ENCODE assay signal across 9 cellular contexts in genomic region chr2:43018179-43019024, GRCh38.
A peak's percentile ranks its signal among the peaks of the same experiment; 100 is the strongest.
DNase-seq lines count a peak whose midpoint lies in the region; ATAC-seq, FAIRE-seq and TF ChIP-seq lines count a peak whose summit lies in the region.
"Had no signal": no experiment of that assay in that cellular context is flagged by ENCODE, and none has a peak within 500 bp of the region (broad histone marks: within the 10 kb centered on the region; RNA-seq: fewer than 3 reads in every experiment).

No MANE protein-coding gene starts in this region.

- peaks cover 16% of the 10 kb centered on the region for H3K9me3 Mint-ChIP-seq in astrocyte (ENCODE audit: unreplicated experiment)
- H3K9me3 Mint-ChIP-seq in activated naive CD4-positive, alpha-beta T cell treated with anti-CD3 and anti-CD28 coated beads for 36 hours, result peaks cover 9% of the 10 kb centered on the region

- ATAC-seq in GM21526 (IDR thresholded peaks at IDR 0.05; ENCODE audit: low FRiP score, unreplicated experiment), result no peak
- ATAC-seq: activated CD8-positive, alpha-beta T cell treated with anti-CD3 and anti-CD28 coated beads, Interleukin-2, amount 10 ng/mL, durations not matched to agents 7 days and 5 days had no signal

- H3K4me3 Mint-ChIP-seq in astrocyte (ENCODE audit: unreplicated experiment), result no peak overlapping the region
- H3K4me3 Mint-ChIP-seq in activated naive CD4-positive, alpha-beta T cell treated with anti-CD3 and anti-CD28 coated beads for 36 hours, result no peak overlapping the region
- H3K4me3 Mint-ChIP-seq: activated CD8-positive, alpha-beta T cell treated with anti-CD3 and anti-CD28 coated beads, Interleukin-2, amount 10 ng/mL, durations not matched to agents 7 days and 5 days had no signal

- H3K4me1 ChIP-seq in astrocyte (ENCODE audit: insufficient read depth, low read length), result no peaks in the 10 kb centered on the region

- CTCF ChIA-PET in activated naive CD4-positive, alpha-beta T cell treated with anti-CD3 and anti-CD28 coated beads for 36 hours (lab: Charles Lee), result interaction anchor here (1.3 kb wide), 1 partner anchor 8 kb away, joined by 3 read pairs; no protein-coding TSS in a partner anchor

- H2AFZ ChIP-seq in astrocyte (ENCODE audit: low read depth, low read length), result no peak overlapping the region

- no peaks in the 10 kb centered on the region for H3K36me3 ChIP-seq in astrocyte (ENCODE audit: insufficient read depth, low read length)

- no peaks in the 10 kb centered on the region for H3K36me3 Mint-ChIP-seq in astrocyte (ENCODE audit: low read depth, unreplicated experiment)
- no peaks in the 10 kb centered on the region for H3K36me3 Mint-ChIP-seq in activated naive CD4-positive, alpha-beta T cell treated with anti-CD3 and anti-CD28 coated beads for 36 hours (ENCODE audit: low read depth)

- H3K4me2 ChIP-seq in astrocyte (ENCODE audit: low read length), result no peak overlapping the region

- H3K9me3 ChIP-seq in astrocyte (ENCODE audit: insufficient read depth, low read depth, low read length), result peaks cover 11% of the 10 kb centered on the region

- peaks cover 4% of the 10 kb centered on the region for H3K4me1 Mint-ChIP-seq in astrocyte (ENCODE audit: low read depth, unreplicated experiment)
- H3K4me1 Mint-ChIP-seq in activated naive CD4-positive, alpha-beta T cell treated with anti-CD3 and anti-CD28 coated beads for 36 hours (ENCODE audit: low read depth), result no peaks in the 10 kb centered on the region

- intact Hi-C loops in activated naive CD4-positive, alpha-beta T cell treated with anti-CD3 and anti-CD28 coated beads for 36 hours (cut with micrococcal nuclease), result no loop called here

- no peak overlapping the region for H3K9ac ChIP-seq in astrocyte (ENCODE audit: low read length)

- no peak for TF ChIP-seq CTCF in astrocyte (IDR thresholded peaks at IDR 0.05; ENCODE audit: insufficient read depth, low read depth, low read length)

- H3K27ac Mint-ChIP-seq in astrocyte (ENCODE audit: unreplicated experiment), result no peak overlapping the region
- H3K27ac Mint-ChIP-seq in activated naive CD4-positive, alpha-beta T cell treated with anti-CD3 and anti-CD28 coated beads for 36 hours, result no peak overlapping the region
- H3K27ac Mint-ChIP-seq: activated CD8-positive, alpha-beta T cell treated with anti-CD3 and anti-CD28 coated beads, Interleukin-2, amount 10 ng/mL, durations not matched to agents 7 days and 5 days had no signal

- no peaks in the 10 kb centered on the region for H3K27me3 ChIP-seq in astrocyte (ENCODE audit: insufficient read depth, low read length)

- H3K27ac ChIP-seq in astrocyte (ENCODE audit: low read depth, low read length) (no peak overlapping the region), skin epidermis (peak overlapping the region in 18 of 21 experiments; percentile 1 to 80 (median 63))

- H3K27me3 Mint-ChIP-seq in astrocyte (ENCODE audit: low read depth, unreplicated experiment), result peaks cover 16% of the 10 kb centered on the region
- no peaks in the 10 kb centered on the region for H3K27me3 Mint-ChIP-seq in activated naive CD4-positive, alpha-beta T cell treated with anti-CD3 and anti-CD28 coated beads for 36 hours (ENCODE audit: low read depth)

- FAIRE-seq in astrocyte (lab: Jason Lieb, UNC), result no peak

- no peak overlapping the region for H3K4me3 ChIP-seq in astrocyte (ENCODE audit: insufficient read depth, low read depth, low read length)
- H3K4me3 ChIP-seq in skin epidermis, result no peak overlapping the region

- no peaks in the 10 kb centered on the region for H4K20me1 ChIP-seq in astrocyte (ENCODE audit: insufficient read depth, low read length)

- DNase-seq in H4 (ENCODE audit: low spot score), result peak; percentile 54
- peak; percentile 41 for DNase-seq in astrocyte (ENCODE audit: low read depth)
- peak; percentile 16 to 23 for DNase-seq in hippocampal formation (lab: John Stamatoyannopoulos, UW)
- no peak for DNase-seq in DMS79 (lab: John Stamatoyannopoulos, UW)
- no peak for DNase-seq in stimulated activated CD4-positive, alpha-beta T cell treated with anti-CD3 and anti-CD28 coated beads, Interleukin-4, amount 100 ng/mL, for 4 hours
- no peak for DNase-seq in activated naive CD4-positive, alpha-beta T cell treated with anti-CD3 and anti-CD28 coated beads for 36 hours
- DNase-seq: activated CD8-positive, alpha-beta T cell treated with anti-CD3 and anti-CD28 coated beads, Interleukin-2, amount 10 ng/mL, durations not matched to agents 7 days and 5 days had no signal

- no peaks in the 10 kb centered on the region for H3K79me2 ChIP-seq in astrocyte (ENCODE audit: insufficient read depth, low read length)

Comparison
In these comparisons a context has a peak if more than half of its experiments do, and no peak if none do; other contexts are left out.
1. DNase-seq: peak in H4 (single experiment), astrocyte (single experiment) and hippocampal formation (2 of 2); none in DMS79 (single experiment), stimulated activated CD4-positive, alpha-beta T cell treated with anti-CD3 and anti-CD28 coated beads, Interleukin-4, amount 100 ng/mL, for 4 hours (0 of 2) and activated naive CD4-positive, alpha-beta T cell treated with anti-CD3 and anti-CD28 coated beads for 36 hours (single experiment).